In genomic region chr11:35980646-35981402, GRCh38 we compare ENCODE assay signal across 17 cellular contexts. TPM values are rescaled to one million over a fixed set of nuclear protein-coding genes. Genes with fewer than 3 reads are reported as not detected.
A peak's percentile ranks its signal among the peaks of the same experiment; 100 is the strongest.
DNase-seq lines count a peak whose midpoint lies in the region; ATAC-seq and TF ChIP-seq lines count a peak whose summit lies in the region.
"Had no signal": no experiment of that assay in that cellular context is flagged by ENCODE, and none has a peak within 500 bp of the region (broad histone marks: within the 10 kb centered on the region; RNA-seq: fewer than 3 reads in every experiment).

No MANE protein-coding gene starts in this region.

- H3K4me1 ChIP-seq in heart right ventricle = peaks cover 0 to 35% (median 8%) of the 10 kb centered on the region in 9 donors
- peaks cover 7% of the 10 kb centered on the region for H3K4me1 ChIP-seq in mesenchymal stem cell (ENCODE audit: control insufficient read depth, insufficient read depth, low read depth, low read length)
- H3K4me1 ChIP-seq: SJSA1 had no signal

- peaks cover 30% of the 10 kb centered on the region for H3K79me1 ChIP-seq in mesenchymal stem cell (replicated peaks; ENCODE audit: low read length, poor library complexity, severe bottlenecking)

- no peak overlapping the region for H2AK5ac ChIP-seq in mesenchymal stem cell (ENCODE audit: low read length, severe bottlenecking)

- no peak overlapping the region for H3K4me2 ChIP-seq in mesenchymal stem cell (ENCODE audit: low read length, poor library complexity, severe bottlenecking)

- H2AFZ ChIP-seq in mesenchymal stem cell (ENCODE audit: low read depth, low read length) = no peak overlapping the region

- H4K8ac ChIP-seq in mesenchymal stem cell (ENCODE audit: low read length) = no peak overlapping the region

- no peak overlapping the region for H3K4ac ChIP-seq in mesenchymal stem cell (ENCODE audit: low read depth in 1 of 2, low read length in 2 of 2)

- H3K27ac ChIP-seq in heart right ventricle (peak overlapping the region in 7 of 10 donors; percentile 5 to 76 (median 30)), mesenchymal stem cell (ENCODE audit: low read length, poor library complexity, severe bottlenecking) (no peak overlapping the region)
- H3K27ac ChIP-seq: SJSA1 had no signal

- no peak overlapping the region for H3K14ac ChIP-seq in mesenchymal stem cell (ENCODE audit: low read length in 2 of 2)

- H4K91ac ChIP-seq in mesenchymal stem cell (ENCODE audit: low read length) = no peak overlapping the region

- no peaks in the 10 kb centered on the region for H3K27me3 ChIP-seq in heart right ventricle
- no peaks in the 10 kb centered on the region for H3K27me3 ChIP-seq in mesenchymal stem cell (ENCODE audit: control insufficient read depth in 1 of 2, insufficient read depth in 1 of 2, low read length in 2 of 2)
- H3K27me3 ChIP-seq: SJSA1 had no signal

- DNase-seq in heart right ventricle (peak in 1 of 2 donors; percentile 9), cardiac septum (ENCODE audit: low spot score) (no peak), cardiac fibroblast (ENCODE audit: low read depth in 2 of 2) (peak; percentile 55 to 64), mesenchymal stem cell (peak; percentile 28), stromal cell of bone marrow (ENCODE audit: low read depth) (peak; percentile 49), AG08395 (ENCODE audit: low spot score) (no peak), activated T-cell treated with anti-CD3 and anti-CD28 coated beads for 4 hours (no peak)
- DNase-seq: activated T-cell treated with anti-CD3 and anti-CD28 coated beads, Interleukin-2, amount 50 U/mL, for 48 hours; H9; naive thymus-derived CD4-positive, alpha-beta T cell; NCI-H1092 treated with DMSO at 0.1 percent for 48 hours; stimulated activated CD4-positive, alpha-beta T cell treated with anti-CD3 and anti-CD28 coated beads, Interleukin-2, amount 100 ng/mL, for 24 hours had no signal

- H3K9ac ChIP-seq in mesenchymal stem cell (ENCODE audit: low read length) = no peak overlapping the region

- no peak overlapping the region for H2BK15ac ChIP-seq in mesenchymal stem cell (ENCODE audit: low read depth, poor library complexity, severe bottlenecking)

- no peak overlapping the region for H2BK120ac ChIP-seq in mesenchymal stem cell (ENCODE audit: low read depth, low read length)

- H3K18ac ChIP-seq in mesenchymal stem cell (ENCODE audit: low read depth in 1 of 2, low read length in 2 of 2) = no peak overlapping the region

- WGBS in heart right ventricle, 2 donors = 53 to 65% methylated on average over 10 of the region's 10 CpGs
- WGBS in mesenchymal stem cell = 51% methylated on average over 8 of the region's 10 CpGs

- no peak overlapping the region for H2BK5ac ChIP-seq in mesenchymal stem cell (ENCODE audit: low read depth, low read length, poor library complexity, severe bottlenecking)

- peak in 7 of 8 donors; percentile 33 to 66 (median 55) for ATAC-seq in heart right ventricle
- no peak for ATAC-seq in HG03442 (IDR thresholded peaks at IDR 0.05; ENCODE audit: unreplicated experiment)
- ATAC-seq: esophagus mucosa; HepG2; naive thymus-derived CD4-positive, alpha-beta T cell had no signal

- no peak overlapping the region for H3K23ac ChIP-seq in mesenchymal stem cell (ENCODE audit: low read length in 2 of 2)

- H3K36me3 ChIP-seq in heart right ventricle (no peaks in the 10 kb centered on the region), mesenchymal stem cell (ENCODE audit: control insufficient read depth in 1 of 2, insufficient read depth in 2 of 2, low read depth in 1 of 2, low read length in 2 of 2) (no peaks in the 10 kb centered on the region)
- H3K36me3 ChIP-seq: SJSA1, thoracic aorta had no signal

- intact Hi-C loops in heart right ventricle (cut with DNase I) (no loop called here), cardiac septum (cut with DNase I) (no loop called here)

- H2BK12ac ChIP-seq in mesenchymal stem cell (ENCODE audit: low read length in 2 of 2) = no peak overlapping the region

- H3K4me3 ChIP-seq in heart right ventricle = no peak overlapping the region
- H3K4me3 ChIP-seq in cardiac fibroblast (replicated peaks in 1 of 2; ENCODE audit: low read depth in 2 of 2, low read length in 2 of 2) = no peak overlapping the region
- H3K4me3 ChIP-seq in mesenchymal stem cell (ENCODE audit: insufficient read depth in 1 of 2, low read depth in 1 of 2, low read length in 2 of 2) = no peak overlapping the region
- H3K4me3 ChIP-seq: SJSA1 had no signal

- TF ChIP-seq CTCF in heart right ventricle (IDR thresholded peaks at IDR 0.05) (no peak), cardiac fibroblast (IDR thresholded peaks at IDR 0.05; ENCODE audit: low read depth, low read length) (no peak)

- H3K9me3 ChIP-seq in heart right ventricle (peaks cover 0 to 6% (median 0%) of the 10 kb centered on the region in 11 donors), mesenchymal stem cell (ENCODE audit: control insufficient read depth, low read length) (no peaks in the 10 kb centered on the region)
- H3K9me3 ChIP-seq: SJSA1, thoracic aorta had no signal

RNA-seq across cellular contexts. Expression of gene LDLRAD3, which starts 37.0 kb away (rescaled TPM):
- total RNA-seq in heart right ventricle = 1 to 10 TPM in 7 of 10 donors, under 1 TPM in 3; 0.87 to 5.1 (median 1.7) TPM
- polyA plus RNA-seq in heart right ventricle = 1 to 10 TPM; 1.3 to 3.2 TPM
- 4.4 TPM for total RNA-seq in cardiac septum
- 5.9 TPM for polyA plus RNA-seq in mesenchymal stem cell (2013, experiment 1 of 2)
- polyA plus RNA-seq in mesenchymal stem cell (2013, experiment 2 of 2) = 5.9 TPM
- polyA plus RNA-seq: naive thymus-derived CD4-positive, alpha-beta T cell had no signal

Comparison
In these comparisons a context has a peak if more than half of its experiments do, and no peak if none do; other contexts are left out.
1. DNase-seq: peak in cardiac fibroblast (2 of 2), mesenchymal stem cell (single experiment) and stromal cell of bone marrow (single experiment); none in cardiac septum (single experiment), AG08395 (single experiment) and activated T-cell treated with anti-CD3 and anti-CD28 coated beads for 4 hours (single experiment).